ENCODE assay signal across 21 cellular contexts in the genomic region with DNA sequence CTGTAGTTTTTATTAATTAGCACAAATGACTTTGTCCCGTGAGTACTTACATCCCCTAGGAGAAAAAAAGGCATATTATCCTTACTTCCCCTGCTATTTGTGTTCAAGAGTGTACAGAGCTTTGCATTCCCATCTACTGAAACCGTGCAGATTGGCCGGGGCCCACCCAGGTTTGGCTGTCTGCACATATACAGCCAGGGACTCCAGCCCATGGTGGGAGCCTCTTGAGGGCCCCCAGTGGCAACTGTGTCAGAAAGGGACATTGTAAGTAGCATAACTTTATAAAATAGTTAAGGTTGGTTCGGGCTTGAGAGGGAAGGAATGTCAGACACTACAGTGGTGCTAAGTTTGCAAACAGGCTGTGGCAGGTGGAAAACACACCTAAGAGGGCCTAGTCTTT. TPM values are rescaled to one million over a fixed set of nuclear protein-coding genes. Genes with fewer than 3 reads are reported as not detected.
A peak's percentile ranks its signal among the peaks of the same experiment; 100 is the strongest.
DNase-seq lines count a peak whose midpoint lies in the region; ATAC-seq and TF ChIP-seq lines count a peak whose summit lies in the region.
"Had no signal": no experiment of that assay in that cellular context is flagged by ENCODE, and none has a peak within 500 bp of the region (broad histone marks: within the 10 kb centered on the region; RNA-seq: fewer than 3 reads in every experiment).

No MANE protein-coding gene starts in this region.

- no peaks in the 10 kb centered on the region for H3K4me1 ChIP-seq in aorta (ENCODE audit: control insufficient read depth in 1 of 2, insufficient read depth in 2 of 2, low read length in 2 of 2)
- H3K4me1 ChIP-seq: parathyroid adenoma, right lobe of liver had no signal

- H3K4me3 ChIP-seq in aorta (ENCODE audit: low read length in 2 of 2) = no peak overlapping the region
- H3K4me3 ChIP-seq: gastroesophageal sphincter, GM12878, Peyer's patch, right lobe of liver had no signal

- H3K4me3 Mint-ChIP-seq in natural killer cell (peak overlapping the region; percentile 38), T-helper 17 cell (no peak overlapping the region), immature natural killer cell (peak overlapping the region in 2 of 5 donors; percentile 23 to 28)
- H3K4me3 Mint-ChIP-seq in natural killer cell treated with Interleukin-12 subunit alpha and Interleukin-12 subunit beta and Interleukin-15 and Interleukin-18, amount 100 ng/mL, for 72 hours = no peak overlapping the region
- H3K4me3 Mint-ChIP-seq: activated T-cell treated with anti-CD3 and anti-CD28 coated beads, Interleukin-2, amount 50 U/mL, for 4 hours; HFFc6 had no signal

- H3K27me3 Mint-ChIP-seq in natural killer cell (ENCODE audit: low read depth in 2 of 2) (no peaks in the 10 kb centered on the region), T-helper 17 cell (no peaks in the 10 kb centered on the region), immature natural killer cell (ENCODE audit: low read depth in 3 of 3) (no peaks in the 10 kb centered on the region)
- no peaks in the 10 kb centered on the region for H3K27me3 Mint-ChIP-seq in natural killer cell treated with Interleukin-12 subunit alpha and Interleukin-12 subunit beta and Interleukin-15 and Interleukin-18, amount 100 ng/mL, for 72 hours
- H3K27me3 Mint-ChIP-seq: brain had no signal

- H3K27ac Mint-ChIP-seq in natural killer cell (peak overlapping the region in 1 of 2 donors; percentile 42), T-helper 17 cell (peak overlapping the region; percentile 90), immature natural killer cell (peak overlapping the region in 5 of 6 donors; percentile 12 to 41 (median 24))
- peak overlapping the region in 1 of 2 donors; percentile 48 for H3K27ac Mint-ChIP-seq in natural killer cell treated with Interleukin-12 subunit alpha and Interleukin-12 subunit beta and Interleukin-15 and Interleukin-18, amount 100 ng/mL, for 72 hours
- H3K27ac Mint-ChIP-seq: HFFc6 had no signal

- H3K9me3 Mint-ChIP-seq in natural killer cell (no peaks in the 10 kb centered on the region), immature natural killer cell (no peaks in the 10 kb centered on the region)
- no peaks in the 10 kb centered on the region for H3K9me3 Mint-ChIP-seq in natural killer cell treated with Interleukin-12 subunit alpha and Interleukin-12 subunit beta and Interleukin-15 and Interleukin-18, amount 100 ng/mL, for 72 hours

- H3K9me3 ChIP-seq in T-helper 17 cell (ENCODE audit: control insufficient read depth, low read length, poor library complexity, severe bottlenecking) (no peaks in the 10 kb centered on the region), aorta (ENCODE audit: control insufficient read depth, low read length) (no peaks in the 10 kb centered on the region)
- H3K9me3 ChIP-seq: gastroesophageal sphincter, Peyer's patch, right lobe of liver had no signal

- H3K4me1 Mint-ChIP-seq in natural killer cell = peaks cover 52 to 60% of the 10 kb centered on the region in 2 donors
- H3K4me1 Mint-ChIP-seq in natural killer cell treated with Interleukin-12 subunit alpha and Interleukin-12 subunit beta and Interleukin-15 and Interleukin-18, amount 100 ng/mL, for 72 hours (ENCODE audit: low read depth in 2 of 2) = peaks cover 33 to 40% of the 10 kb centered on the region in 2 donors
- peaks cover 56% of the 10 kb centered on the region for H3K4me1 Mint-ChIP-seq in T-helper 17 cell
- peaks cover 48% of the 10 kb centered on the region in 2 donors for H3K4me1 Mint-ChIP-seq in immature natural killer cell

- no peaks in the 10 kb centered on the region for H3K36me3 ChIP-seq in aorta (ENCODE audit: control insufficient read depth in 1 of 2, insufficient read depth in 2 of 2, low read length in 1 of 2)
- H3K36me3 ChIP-seq: gastroesophageal sphincter, Peyer's patch, right lobe of liver had no signal

- ATAC-seq in natural killer cell = no peak
- no peak for ATAC-seq in natural killer cell treated with Interleukin-12 subunit alpha and Interleukin-12 subunit beta and Interleukin-15 and Interleukin-18, amount 100 ng/mL, for 72 hours
- no peak for ATAC-seq in T-helper 17 cell
- no peak for ATAC-seq in aorta (ENCODE audit: low FRiP score)
- no peak for ATAC-seq in HG03108 (IDR thresholded peaks at IDR 0.05; ENCODE audit: unreplicated experiment)
- ATAC-seq: gastroesophageal sphincter had no signal

- H3K27me3 ChIP-seq in aorta (ENCODE audit: control insufficient read depth in 1 of 2, insufficient read depth in 2 of 2, low read length in 1 of 2) = no peaks in the 10 kb centered on the region
- H3K27me3 ChIP-seq: gastroesophageal sphincter, Peyer's patch, right lobe of liver had no signal

- no peak for DNase-seq in natural killer cell
- DNase-seq in natural killer cell treated with Interleukin-12 subunit alpha and Interleukin-12 subunit beta and Interleukin-15 and Interleukin-18, amount 100 ng/mL, for 72 hours (ENCODE audit: low spot score) = no peak
- no peak for DNase-seq in T-helper 17 cell
- no peak for DNase-seq in immature natural killer cell
- DNase-seq in aorta = peak; percentile 29 to 66
- no peak for DNase-seq in NCI-H345 treated with DMSO at 0.1 percent for 48 hours (lab: John Stamatoyannopoulos, UW; ENCODE audit: unreplicated experiment)
- no peak for DNase-seq in globus pallidus (ENCODE audit: low spot score)
- DNase-seq: activated CD4-positive, alpha-beta T cell treated with anti-CD3 and anti-CD28 coated beads, Interleukin-2, amount 50 U/mL, for 48 hours; activated T-cell treated with anti-CD3 and anti-CD28 coated beads, Interleukin-2, amount 50 U/mL, for 4 hours; HFFc6; KG1; kidney glomerular epithelial cell; mammary epithelial cell had no signal

- no peak overlapping the region for H3K27ac ChIP-seq in aorta (ENCODE audit: low read depth in 1 of 2, low read length in 2 of 2)
- H3K27ac ChIP-seq: gastroesophageal sphincter, parathyroid adenoma, Peyer's patch, right lobe of liver, VCaP had no signal

- intact Hi-C loops in natural killer cell (cut with micrococcal nuclease) = no loop called here
- intact Hi-C loops in aorta (cut with DNase I) = no loop called here

- H3K36me3 Mint-ChIP-seq in natural killer cell (no peaks in the 10 kb centered on the region), T-helper 17 cell (ENCODE audit: low read depth) (peaks cover 4% of the 10 kb centered on the region), immature natural killer cell (no peaks in the 10 kb centered on the region)
- no peaks in the 10 kb centered on the region for H3K36me3 Mint-ChIP-seq in natural killer cell treated with Interleukin-12 subunit alpha and Interleukin-12 subunit beta and Interleukin-15 and Interleukin-18, amount 100 ng/mL, for 72 hours

- no peak for TF ChIP-seq CTCF in natural killer cell (IDR thresholded peaks at IDR 0.05)

- WGBS in aorta, 2 donors = 59 to 74% methylated on average over 4 of the region's 4 CpGs

RNA-seq across cellular contexts. Expression of a gene that starts 24.7 kb away (rescaled TPM):
- total RNA-seq in natural killer cell (10 to 100 TPM; 24.8 to 28.1 (median 26.4) TPM), T-helper 17 cell (10 to 100 TPM; 24.8 to 27.1 TPM), aorta (10 to 100 TPM; 29.2 to 32.4 TPM)
- total RNA-seq in natural killer cell treated with Interleukin-12 subunit alpha and Interleukin-12 subunit beta and Interleukin-15 and Interleukin-18, amount 100 ng/mL, for 72 hours = 10 to 100 TPM; 14.9 to 19.5 TPM
- polyA plus RNA-seq in immature natural killer cell (1 to 10 TPM in 1 of 3 donors, under 1 TPM in 2; 0.58 to 2.1 (median 0.80) TPM), aorta (10 to 100 TPM; 10.3 to 26.7 TPM)

Comparison
In these comparisons a context has a peak if more than half of its experiments do, and no peak if none do; other contexts are left out.
1. DNase-seq: peak in aorta (2 of 2); none in natural killer cell (single experiment), natural killer cell treated with Interleukin-12 subunit alpha and Interleukin-12 subunit beta and Interleukin-15 and Interleukin-18, amount 100 ng/mL, for 72 hours (single experiment), T-helper 17 cell (0 of 3), immature natural killer cell (0 of 3), NCI-H345 treated with DMSO at 0.1 percent for 48 hours (single experiment) and globus pallidus (single experiment).